In the genomic region with DNA sequence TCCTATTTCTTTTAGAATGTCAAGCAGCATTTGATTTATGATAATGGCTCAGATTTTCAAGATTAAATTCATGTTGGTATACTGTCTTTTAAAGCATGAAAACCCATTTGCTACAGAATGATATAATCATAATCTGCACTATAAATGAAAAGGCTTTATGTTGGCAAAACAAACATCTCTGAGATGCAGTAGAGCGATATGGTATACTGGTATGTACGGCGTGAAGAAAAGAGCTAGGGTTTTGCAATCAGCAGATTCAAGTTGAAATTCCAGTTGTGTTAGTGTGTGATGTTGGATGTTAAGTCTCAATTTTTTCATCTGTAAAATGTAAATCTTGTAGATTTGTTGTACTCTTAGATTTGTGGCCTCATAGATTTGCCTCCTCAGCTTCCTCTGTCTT, we compare ENCODE assay signal across 15 cellular contexts. TPM values are rescaled to one million over a fixed set of nuclear protein-coding genes. Genes with fewer than 3 reads are reported as not detected.
DNase-seq lines count a peak whose midpoint lies in the region; ATAC-seq and TF ChIP-seq lines count a peak whose summit lies in the region.
"Had no signal": no experiment of that assay in that cellular context is flagged by ENCODE, and none has a peak within 500 bp of the region (broad histone marks: within the 10 kb centered on the region; RNA-seq: fewer than 3 reads in every experiment).

No MANE protein-coding gene starts in this region.

- no peaks in the 10 kb centered on the region for H3K36me3 Mint-ChIP-seq in type B pancreatic cell
- H3K36me3 Mint-ChIP-seq in activated T-helper 1 cell treated with anti-CD3 and anti-CD28 coated beads, Interleukin-12 subunit alpha, Interleukin-12 subunit beta, Interleukin-2, Interleukin-4 antibody, amounts not matched to agents 30 ng/mL and 10 ng/mL and 1 ng/mL, durations not matched to agents 14 hours and 24 hours and 36 hours (ENCODE audit: low read depth), result peaks cover 8% of the 10 kb centered on the region
- H3K36me3 Mint-ChIP-seq: CD14-positive monocyte; CD8-positive, alpha-beta T cell had no signal

- POLR2A ChIA-PET in HCT116 (lab: Charles Lee), result no interaction called here

- no peak for TF ChIP-seq RAD21 in HCT116 (IDR thresholded peaks at IDR 0.05; ENCODE audit: low read depth)

- peak overlapping the region; percentile 3 for H2AFZ ChIP-seq in HCT116 (ENCODE audit: low read depth, low read length, poor library complexity, severe bottlenecking)

- H3K36me3 ChIP-seq in HCT116 (ENCODE audit: control insufficient read depth in 1 of 2, insufficient read depth in 2 of 2, low read length in 2 of 2), result no peaks in the 10 kb centered on the region

- DNase-seq in HCT116 (ENCODE audit: low read depth, low spot score) (no peak), amniotic epithelial cell (ENCODE audit: low read depth) (peak; percentile 73), iris pigment epithelial cell (ENCODE audit: low read depth) (peak; percentile 3), type B pancreatic cell (ENCODE audit: extremely low spot score, unreplicated experiment) (no peak), SHP77 (lab: John Stamatoyannopoulos, UW) (no peak)
- DNase-seq in activated T-helper 1 cell treated with anti-CD3 and anti-CD28 coated beads, Interleukin-12 subunit alpha, Interleukin-12 subunit beta, Interleukin-2, Interleukin-4 antibody, amounts not matched to agents 30 ng/mL and 10 ng/mL and 1 ng/mL, durations not matched to agents 14 hours and 24 hours and 36 hours (ENCODE audit: low spot score), result no peak
- DNase-seq: CD8-positive, alpha-beta T cell; COR-L47; DMS153; DMS79 treated with DMSO at 0.1 percent for 48 hours; EL; HCEC 1CT; IMR-90 had no signal

- TF ChIP-seq CTCF in HCT116 (IDR thresholded peaks at IDR 0.05 in 2 of 3, conservative IDR thresholded peaks at IDR 0.05 in 1 of 3; ENCODE audit: borderline replicate concordance in 1 of 3, insufficient read depth in 1 of 3, low read depth in 2 of 3, low read length in 2 of 3), result no peak
- TF ChIP-seq CTCF in type B pancreatic cell (conservative IDR thresholded peaks at IDR 0.05), result no peak

- no peak for TF ChIP-seq POLR2A in HCT116 (IDR thresholded peaks at IDR 0.05; ENCODE audit: borderline replicate concordance, extremely low read depth, insufficient read depth, insufficient read length)

- H3K9me3 ChIP-seq in HCT116 (ENCODE audit: control insufficient read depth in 1 of 2, insufficient read depth in 1 of 2, low read depth in 1 of 2, low read length in 2 of 2), result no peaks in the 10 kb centered on the region

- no peak overlapping the region for H3K4me2 ChIP-seq in HCT116 (ENCODE audit: low read length)

- peaks cover 15% of the 10 kb centered on the region for H3K9me3 Mint-ChIP-seq in type B pancreatic cell
- peaks cover 30% of the 10 kb centered on the region for H3K9me3 Mint-ChIP-seq in activated T-helper 1 cell treated with anti-CD3 and anti-CD28 coated beads, Interleukin-12 subunit alpha, Interleukin-12 subunit beta, Interleukin-2, Interleukin-4 antibody, amounts not matched to agents 30 ng/mL and 10 ng/mL and 1 ng/mL, durations not matched to agents 14 hours and 24 hours and 36 hours

- no peaks in the 10 kb centered on the region for H3K79me2 ChIP-seq in HCT116 (ENCODE audit: insufficient read depth, low read length)

- H4K20me1 ChIP-seq in HCT116 (ENCODE audit: insufficient read depth), result no peaks in the 10 kb centered on the region

- H3K27me3 ChIP-seq in HCT116 (ENCODE audit: insufficient read depth, low read length), result no peaks in the 10 kb centered on the region

- BruUV-seq in HCT116 (replicated peaks; lab: Mats Ljungman, UMichigan), result no TSS peak

- no peaks in the 10 kb centered on the region for H3K9me2 ChIP-seq in HCT116 (ENCODE audit: insufficient read depth)

- CTCF ChIA-PET in HCT116 (lab: Charles Lee), result no interaction called here

- H3K4me1 ChIP-seq in HCT116 (ENCODE audit: control insufficient read depth in 1 of 2, insufficient read depth in 2 of 2, low read length in 2 of 2), result peaks cover 18 to 35% of the 10 kb centered on the region in 2 experiments

- RAD21 ChIA-PET in HCT116 (lab: Charles Lee; ENCODE audit: low non-redundant PET in 1 of 2, low total read pairs in 2 of 2, uncharacterized antibody in 2 of 2, unreplicated experiment in 2 of 2), result no interaction called here

- peak overlapping the region; percentile 93 for H3K27ac Mint-ChIP-seq in type B pancreatic cell
- H3K27ac Mint-ChIP-seq in activated T-helper 1 cell treated with anti-CD3 and anti-CD28 coated beads, Interleukin-12 subunit alpha, Interleukin-12 subunit beta, Interleukin-2, Interleukin-4 antibody, amounts not matched to agents 30 ng/mL and 10 ng/mL and 1 ng/mL, durations not matched to agents 14 hours and 24 hours and 36 hours, result no peak overlapping the region
- H3K27ac Mint-ChIP-seq: CD14-positive monocyte; CD8-positive, alpha-beta T cell had no signal

- H3K4me3 ChIP-seq in HCT116 (replicated peaks in 1 of 2; ENCODE audit: low read depth in 1 of 2, low read length in 2 of 2), result no peak overlapping the region

- ATAC-seq in HCT116, result no peak
- no peak for ATAC-seq in GM19397 (IDR thresholded peaks at IDR 0.05; ENCODE audit: unreplicated experiment)
- ATAC-seq: CD8-positive, alpha-beta T cell had no signal

- H3K4me3 Mint-ChIP-seq in type B pancreatic cell, result no peak overlapping the region
- H3K4me3 Mint-ChIP-seq in activated T-helper 1 cell treated with anti-CD3 and anti-CD28 coated beads, Interleukin-12 subunit alpha, Interleukin-12 subunit beta, Interleukin-2, Interleukin-4 antibody, amounts not matched to agents 30 ng/mL and 10 ng/mL and 1 ng/mL, durations not matched to agents 14 hours and 24 hours and 36 hours, result no peak overlapping the region
- H3K4me3 Mint-ChIP-seq: CD14-positive monocyte; CD8-positive, alpha-beta T cell had no signal

- no peak overlapping the region for H3K9ac ChIP-seq in HCT116 (ENCODE audit: low read length)

- no peaks in the 10 kb centered on the region for H3K27me3 Mint-ChIP-seq in type B pancreatic cell
- H3K27me3 Mint-ChIP-seq in activated T-helper 1 cell treated with anti-CD3 and anti-CD28 coated beads, Interleukin-12 subunit alpha, Interleukin-12 subunit beta, Interleukin-2, Interleukin-4 antibody, amounts not matched to agents 30 ng/mL and 10 ng/mL and 1 ng/mL, durations not matched to agents 14 hours and 24 hours and 36 hours (ENCODE audit: insufficient read depth), result no peaks in the 10 kb centered on the region

- intact Hi-C loops in HCT116 (cut with micrococcal nuclease), result no loop called here
- intact Hi-C loops in activated T-helper 1 cell treated with anti-CD3 and anti-CD28 coated beads, Interleukin-12 subunit alpha, Interleukin-12 subunit beta, Interleukin-2, Interleukin-4 antibody, amounts not matched to agents 30 ng/mL and 10 ng/mL and 1 ng/mL, durations not matched to agents 14 hours and 24 hours and 36 hours (cut with micrococcal nuclease), result no loop called here

- H3K4me1 Mint-ChIP-seq in type B pancreatic cell (ENCODE audit: unreplicated experiment), result peaks cover 21% of the 10 kb centered on the region
- peaks cover 51% of the 10 kb centered on the region for H3K4me1 Mint-ChIP-seq in activated T-helper 1 cell treated with anti-CD3 and anti-CD28 coated beads, Interleukin-12 subunit alpha, Interleukin-12 subunit beta, Interleukin-2, Interleukin-4 antibody, amounts not matched to agents 30 ng/mL and 10 ng/mL and 1 ng/mL, durations not matched to agents 14 hours and 24 hours and 36 hours (ENCODE audit: low read depth)

- no peak overlapping the region for H3K27ac ChIP-seq in HCT116 (ENCODE audit: low read depth, low read length)

TF ChIP-seq in HCT116, 20 proteins besides CTCF, POLR2A, EP300 and RAD21 (continues in another document):
- TF ChIP-seq ZFX (IDR thresholded peaks at IDR 0.05) (no peak), CEBPB (IDR thresholded peaks at IDR 0.05; ENCODE audit: low read depth) (no peak), YY1 (IDR thresholded peaks at IDR 0.05; ENCODE audit: extremely low read depth, insufficient replicate concordance, low read depth, low read length) (no peak), SIN3A (IDR thresholded peaks at IDR 0.05; ENCODE audit: low read depth) (no peak), EZH2 (IDR thresholded peaks at IDR 0.05) (no peak), EGR1 (IDR thresholded peaks at IDR 0.05; ENCODE audit: low read depth) (no peak), ELF1 (IDR thresholded peaks at IDR 0.05; ENCODE audit: borderline replicate concordance, low read depth) (no peak)
- TF ChIP-seq, protein P1, sequence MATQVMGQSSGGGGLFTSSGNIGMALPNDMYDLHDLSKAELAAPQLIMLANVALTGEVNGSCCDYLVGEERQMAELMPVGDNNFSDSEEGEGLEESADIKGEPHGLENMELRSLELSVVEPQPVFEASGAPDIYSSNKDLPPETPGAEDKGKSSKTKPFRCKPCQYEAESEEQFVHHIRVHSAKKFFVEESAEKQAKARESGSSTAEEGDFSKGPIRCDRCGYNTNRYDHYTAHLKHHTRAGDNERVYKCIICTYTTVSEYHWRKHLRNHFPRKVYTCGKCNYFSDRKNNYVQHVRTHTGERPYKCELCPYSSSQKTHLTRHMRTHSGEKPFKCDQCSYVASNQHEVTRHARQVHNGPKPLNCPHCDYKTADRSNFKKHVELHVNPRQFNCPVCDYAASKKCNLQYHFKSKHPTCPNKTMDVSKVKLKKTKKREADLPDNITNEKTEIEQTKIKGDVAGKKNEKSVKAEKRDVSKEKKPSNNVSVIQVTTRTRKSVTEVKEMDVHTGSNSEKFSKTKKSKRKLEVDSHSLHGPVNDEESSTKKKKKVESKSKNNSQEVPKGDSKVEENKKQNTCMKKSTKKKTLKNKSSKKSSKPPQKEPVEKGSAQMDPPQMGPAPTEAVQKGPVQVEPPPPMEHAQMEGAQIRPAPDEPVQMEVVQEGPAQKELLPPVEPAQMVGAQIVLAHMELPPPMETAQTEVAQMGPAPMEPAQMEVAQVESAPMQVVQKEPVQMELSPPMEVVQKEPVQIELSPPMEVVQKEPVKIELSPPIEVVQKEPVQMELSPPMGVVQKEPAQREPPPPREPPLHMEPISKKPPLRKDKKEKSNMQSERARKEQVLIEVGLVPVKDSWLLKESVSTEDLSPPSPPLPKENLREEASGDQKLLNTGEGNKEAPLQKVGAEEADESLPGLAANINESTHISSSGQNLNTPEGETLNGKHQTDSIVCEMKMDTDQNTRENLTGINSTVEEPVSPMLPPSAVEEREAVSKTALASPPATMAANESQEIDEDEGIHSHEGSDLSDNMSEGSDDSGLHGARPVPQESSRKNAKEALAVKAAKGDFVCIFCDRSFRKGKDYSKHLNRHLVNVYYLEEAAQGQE (IDR thresholded peaks at IDR 0.05; ENCODE audit: low read depth), result no peak

RNA-seq across cellular contexts. Expression of a gene that starts 53.2 kb away (rescaled TPM):
- 28.7 TPM for total RNA-seq in HCT116 (2021; ENCODE audit: unreplicated experiment)
- polyA plus RNA-seq in HCT116 (2012), result 18.7 and 24.7 TPM in 2 replicates
- total RNA-seq in type B pancreatic cell (ENCODE audit: low replicate concordance), result 78.3 and 80.5 TPM in 2 replicates
- 43.0 and 46.7 TPM in 2 replicates for total RNA-seq in activated T-helper 1 cell treated with anti-CD3 and anti-CD28 coated beads, Interleukin-12 subunit alpha, Interleukin-12 subunit beta, Interleukin-2, Interleukin-4 antibody, amounts not matched to agents 30 ng/mL and 10 ng/mL and 1 ng/mL, durations not matched to agents 14 hours and 24 hours and 36 hours

Comparison
In these comparisons a context has a peak if more than half of its experiments do, and no peak if none do; other contexts are left out.
1. DNase-seq: peak in amniotic epithelial cell (single experiment) and iris pigment epithelial cell (single experiment); none in HCT116 (single experiment), type B pancreatic cell (single experiment), activated T-helper 1 cell treated with anti-CD3 and anti-CD28 coated beads, Interleukin-12 subunit alpha, Interleukin-12 subunit beta, Interleukin-2, Interleukin-4 antibody, amounts not matched to agents 30 ng/mL and 10 ng/mL and 1 ng/mL, durations not matched to agents 14 hours and 24 hours and 36 hours (single experiment) and SHP77 (0 of 2).